Comparison of ENCODE assay signal across 8 cellular contexts in genomic region chr20:35561268-35561667, GRCh38. TPM values are rescaled to one million over a fixed set of nuclear protein-coding genes. Genes with fewer than 3 reads are reported as not detected.
DNase-seq lines count a peak whose midpoint lies in the region; ATAC-seq lines count a peak whose summit lies in the region.

No MANE protein-coding gene starts in this region.

- H3K27me3 ChIP-seq in GM23248 (replicated peaks; ENCODE audit: insufficient read depth) = no peaks in the 10 kb centered on the region

- no peak overlapping the region for H3K4me3 Mint-ChIP-seq in activated T-helper 2 cell treated with anti-CD3 and anti-CD28 coated beads, Interferon-gamma antibody, Interleukin-2, Interleukin-4, amounts not matched to agents 10 μg/mL and 5 μg/mL and 100 μg/mL, durations not matched to agents 14 hours and 24 hours and 36 hours (ENCODE audit: low read depth)

- no peak overlapping the region for H3K4me2 ChIP-seq in GM23248 (ENCODE audit: unreplicated experiment)

- H3K4me1 ChIP-seq in GM23248 (ENCODE audit: insufficient read depth) = peaks cover 4% of the 10 kb centered on the region; the same call in 1 of the 2 replicates

- H3K9me3 Mint-ChIP-seq in activated T-helper 2 cell treated with anti-CD3 and anti-CD28 coated beads, Interferon-gamma antibody, Interleukin-2, Interleukin-4, amounts not matched to agents 10 μg/mL and 5 μg/mL and 100 μg/mL, durations not matched to agents 14 hours and 24 hours and 36 hours = no peaks in the 10 kb centered on the region

- in situ Hi-C loops in GM23248 (cut with MboI) = no loop called here

- H3K36me3 Mint-ChIP-seq in activated T-helper 2 cell treated with anti-CD3 and anti-CD28 coated beads, Interferon-gamma antibody, Interleukin-2, Interleukin-4, amounts not matched to agents 10 μg/mL and 5 μg/mL and 100 μg/mL, durations not matched to agents 14 hours and 24 hours and 36 hours (ENCODE audit: low read depth) = peaks cover 7% of the 10 kb centered on the region

- H3K9ac ChIP-seq in GM23248 = no peak overlapping the region

- no peaks in the 10 kb centered on the region for H3K4me1 Mint-ChIP-seq in activated T-helper 2 cell treated with anti-CD3 and anti-CD28 coated beads, Interferon-gamma antibody, Interleukin-2, Interleukin-4, amounts not matched to agents 10 μg/mL and 5 μg/mL and 100 μg/mL, durations not matched to agents 14 hours and 24 hours and 36 hours (ENCODE audit: low read depth)

- no peaks in the 10 kb centered on the region for H3K9me3 ChIP-seq in GM23248 (ENCODE audit: low read depth)

- ATAC-seq in GM18870 (IDR thresholded peaks at IDR 0.05; ENCODE audit: unreplicated experiment) (no peak), GM19035 (IDR thresholded peaks at IDR 0.05; ENCODE audit: unreplicated experiment) (no peak)

- intact Hi-C loops in activated T-helper 2 cell treated with anti-CD3 and anti-CD28 coated beads, Interferon-gamma antibody, Interleukin-2, Interleukin-4, amounts not matched to agents 10 μg/mL and 5 μg/mL and 100 μg/mL, durations not matched to agents 14 hours and 24 hours and 36 hours (cut with micrococcal nuclease) = no loop called here

- H4K20me1 ChIP-seq in GM23248 (ENCODE audit: insufficient read depth) = no peaks in the 10 kb centered on the region

- H3K36me3 ChIP-seq in GM23248 (ENCODE audit: low read depth) = no peaks in the 10 kb centered on the region

- H3K27ac ChIP-seq in GM23248 = no peak overlapping the region

- 4 to 10% methylated on average over 7 of the region's 7 CpGs for WGBS in GM23248 (ENCODE audit: low coverage in 1 of 2, low lambda C conversion rate in 2 of 2, missing lambda C conversion rate in 2 of 2), 2 experiments

- no peak overlapping the region for H3K4me3 ChIP-seq in GM23248

- H3K79me2 ChIP-seq in GM23248 (ENCODE audit: insufficient read depth) = no peaks in the 10 kb centered on the region

- no peaks in the 10 kb centered on the region for H3K27me3 Mint-ChIP-seq in activated T-helper 2 cell treated with anti-CD3 and anti-CD28 coated beads, Interferon-gamma antibody, Interleukin-2, Interleukin-4, amounts not matched to agents 10 μg/mL and 5 μg/mL and 100 μg/mL, durations not matched to agents 14 hours and 24 hours and 36 hours (ENCODE audit: low read depth)

- DNase-seq in CD1c-positive myeloid dendritic cell (ENCODE audit: extremely low spot score) (peak; percentile 13), GM23248 (peak; percentile 71), NCI-H524 treated with DMSO at 0.1 percent for 48 hours (lab: John Stamatoyannopoulos, UW) (peak; percentile 74), dedifferentiated amniotic fluid mesenchymal stem cell (ENCODE audit: extremely low spot score) (peak; percentile 14), myocyte (ENCODE audit: low read depth) (peak; percentile 80)
- no peak for DNase-seq in activated T-helper 2 cell treated with anti-CD3 and anti-CD28 coated beads, Interferon-gamma antibody, Interleukin-2, Interleukin-4, amounts not matched to agents 10 μg/mL and 5 μg/mL and 100 μg/mL, durations not matched to agents 14 hours and 24 hours and 36 hours (ENCODE audit: low spot score)

- H3F3A ChIP-seq in GM23248 (ENCODE audit: insufficient read depth) = no peaks in the 10 kb centered on the region

- H3K27ac Mint-ChIP-seq in activated T-helper 2 cell treated with anti-CD3 and anti-CD28 coated beads, Interferon-gamma antibody, Interleukin-2, Interleukin-4, amounts not matched to agents 10 μg/mL and 5 μg/mL and 100 μg/mL, durations not matched to agents 14 hours and 24 hours and 36 hours = no peak overlapping the region

- H2AFZ ChIP-seq in GM23248 = no peak overlapping the region

- no peaks in the 10 kb centered on the region for H3K9me2 ChIP-seq in GM23248 (ENCODE audit: insufficient read depth)

RNA-seq across cellular contexts. Expression of gene ERGIC3, which starts 19.4 kb away (rescaled TPM):
- total RNA-seq in GM23248 (2014; rRNA removed; shearing (Covaris generic)) = 345 and 477 TPM in 2 replicates
- polyA plus RNA-seq in GM23248 (2016; fragmentation: Nextera tagmentation; extraction: Ambion mirVana) = 261 and 262 TPM in 2 replicates
- 169 and 210 TPM in 2 replicates for total RNA-seq in myocyte
- 335 TPM for polyA plus RNA-seq in myocyte (2012)
- 141 and 143 TPM in 2 replicates for total RNA-seq in activated T-helper 2 cell treated with anti-CD3 and anti-CD28 coated beads, Interferon-gamma antibody, Interleukin-2, Interleukin-4, amounts not matched to agents 10 μg/mL and 5 μg/mL and 100 μg/mL, durations not matched to agents 14 hours and 24 hours and 36 hours

RNA-seq across cellular contexts. Expression of gene C20orf173, which starts 31.8 kb away (rescaled TPM):
- not detected in 2 replicates for total RNA-seq in GM23248 (2014; rRNA removed; shearing (Covaris generic))
- not detected in 2 replicates for polyA plus RNA-seq in GM23248 (2016; fragmentation: Nextera tagmentation; extraction: Ambion mirVana)
- not detected in 2 replicates for total RNA-seq in myocyte
- polyA plus RNA-seq in myocyte (2012) = not detected
- total RNA-seq in activated T-helper 2 cell treated with anti-CD3 and anti-CD28 coated beads, Interferon-gamma antibody, Interleukin-2, Interleukin-4, amounts not matched to agents 10 μg/mL and 5 μg/mL and 100 μg/mL, durations not matched to agents 14 hours and 24 hours and 36 hours = not detected in 2 replicates

RNA-seq across cellular contexts. Expression of gene SPAG4, which starts 54.4 kb away (rescaled TPM):
- 3.3 and 14.2 TPM in 2 replicates for total RNA-seq in GM23248 (2014; rRNA removed; shearing (Covaris generic))
- polyA plus RNA-seq in GM23248 (2016; fragmentation: Nextera tagmentation; extraction: Ambion mirVana) = 17.3 and 20.9 TPM in 2 replicates
- total RNA-seq in myocyte = 1.2 and 5.5 TPM in 2 replicates
- polyA plus RNA-seq in myocyte (2012) = 13.4 TPM
- total RNA-seq in activated T-helper 2 cell treated with anti-CD3 and anti-CD28 coated beads, Interferon-gamma antibody, Interleukin-2, Interleukin-4, amounts not matched to agents 10 μg/mL and 5 μg/mL and 100 μg/mL, durations not matched to agents 14 hours and 24 hours and 36 hours = 6.9 and 11.8 TPM in 2 replicates
